Comparison of ENCODE assay signal across 1 cellular context in the genomic region with DNA sequence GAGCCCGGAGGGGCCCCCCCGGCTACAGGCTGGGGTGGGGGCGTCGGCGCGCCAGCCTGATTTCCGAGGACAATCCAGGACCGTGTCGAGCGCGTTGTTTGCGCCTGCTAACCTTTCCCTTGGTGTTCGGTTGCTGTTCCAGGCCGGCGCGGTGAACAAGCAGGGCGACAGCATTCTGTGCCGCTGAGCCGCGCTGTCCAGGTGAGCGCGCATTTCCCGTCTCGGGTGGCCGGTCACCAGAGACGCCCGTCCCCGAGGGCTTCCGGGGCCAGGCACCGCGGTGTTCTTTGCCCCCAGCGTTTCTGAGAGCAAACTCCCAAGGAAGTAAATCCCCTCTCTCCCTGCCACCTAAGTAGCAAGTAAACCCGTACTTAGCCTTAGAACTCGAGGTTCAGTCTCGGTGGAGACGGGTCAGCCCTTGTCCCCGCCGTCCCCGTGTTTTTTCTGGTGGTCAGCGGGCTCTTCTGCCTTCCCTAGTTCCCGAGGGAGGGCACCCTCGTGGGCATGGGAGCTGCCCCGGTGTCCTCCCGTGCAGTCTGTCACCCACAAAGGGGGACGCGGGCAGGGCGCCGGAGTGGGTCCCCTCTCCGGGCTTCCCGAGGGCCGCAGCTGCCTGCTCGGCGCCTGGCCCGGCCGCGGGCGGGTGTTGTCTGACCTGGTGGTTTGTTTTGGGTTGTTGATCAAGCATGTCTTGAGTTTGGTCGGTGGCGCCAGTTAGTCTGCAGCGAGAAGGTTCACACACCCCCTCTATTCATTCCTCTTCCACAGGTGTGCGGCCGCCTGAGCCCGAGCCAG.
TF ChIP-seq lines count a peak whose summit lies in the region.

No MANE protein-coding gene starts in this region.

TF ChIP-seq in SK-N-SH, 30 proteins besides CTCF, POLR2A, EP300 and RAD21 (continued from another document):
- TF ChIP-seq, protein P1, sequence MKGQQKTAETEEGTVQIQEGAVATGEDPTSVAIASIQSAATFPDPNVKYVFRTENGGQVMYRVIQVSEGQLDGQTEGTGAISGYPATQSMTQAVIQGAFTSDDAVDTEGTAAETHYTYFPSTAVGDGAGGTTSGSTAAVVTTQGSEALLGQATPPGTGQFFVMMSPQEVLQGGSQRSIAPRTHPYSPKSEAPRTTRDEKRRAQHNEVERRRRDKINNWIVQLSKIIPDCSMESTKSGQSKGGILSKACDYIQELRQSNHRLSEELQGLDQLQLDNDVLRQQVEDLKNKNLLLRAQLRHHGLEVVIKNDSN (IDR thresholded peaks at IDR 0.05; ENCODE audit: borderline replicate concordance, low read depth), result no peak
